Comparison of ENCODE assay signal across 17 cellular contexts in the genomic region with DNA sequence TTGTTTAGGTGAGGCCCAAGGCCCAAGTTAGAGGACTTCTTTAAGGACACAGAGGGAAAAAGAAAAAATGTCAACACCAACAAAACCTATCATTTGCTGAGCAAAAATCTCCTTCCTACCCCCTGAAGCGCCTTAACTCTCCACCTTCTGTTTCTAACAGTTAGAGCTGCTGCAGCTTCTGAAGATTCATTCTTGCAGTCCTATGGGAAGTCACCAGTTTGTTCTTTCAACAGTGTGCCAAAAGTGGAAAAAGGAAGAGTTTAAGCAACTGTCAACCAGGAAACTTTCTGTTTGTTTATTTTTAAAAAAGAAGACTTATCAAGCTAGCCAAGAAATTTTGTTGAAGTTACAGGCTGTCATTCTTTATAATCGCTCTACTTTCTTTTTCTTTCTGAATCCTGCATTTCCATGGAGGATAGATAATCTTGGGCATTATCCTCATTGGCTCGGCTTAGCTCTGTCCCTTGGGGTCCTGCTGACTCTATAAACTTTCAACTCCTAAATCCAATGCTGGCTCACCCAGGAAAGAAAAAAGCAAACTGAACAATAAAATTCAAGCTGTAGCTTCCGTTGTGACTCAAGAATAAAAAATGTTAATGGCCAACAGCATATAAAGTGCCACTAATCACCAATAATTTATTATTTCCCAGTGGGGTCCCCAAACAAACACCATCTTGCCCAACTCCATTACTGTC.
DNase-seq lines count a peak whose midpoint lies in the region; ATAC-seq and TF ChIP-seq lines count a peak whose summit lies in the region.
"Had no signal": no experiment of that assay in that cellular context is flagged by ENCODE, and none has a peak within 500 bp of the region (broad histone marks: within the 10 kb centered on the region; RNA-seq: fewer than 3 reads in every experiment).

No MANE protein-coding gene starts in this region.

- no peak for TF ChIP-seq EP300 in sigmoid colon (IDR thresholded peaks at IDR 0.05)

- H3K4me1 ChIP-seq in left ventricle myocardium inferior = no peaks in the 10 kb centered on the region
- peaks cover 0 to 37% (median 26%) of the 10 kb centered on the region in 4 donors for H3K4me1 ChIP-seq in sigmoid colon
- H3K4me1 ChIP-seq: foreskin keratinocyte had no signal

- H3K4me3 ChIP-seq in SK-N-MC (peak overlapping the region; percentile 62), left ventricle myocardium inferior (no peak overlapping the region), sigmoid colon (no peak overlapping the region)
- H3K4me3 ChIP-seq: upper lobe of left lung had no signal

- H3K27ac ChIP-seq in SK-N-MC (peak overlapping the region; percentile 91), left ventricle myocardium inferior (replicated peaks) (peak overlapping the region; percentile 61), sigmoid colon (peak overlapping the region in 3 of 4 donors; percentile 28 to 50 (median 49))
- H3K27ac ChIP-seq: foreskin keratinocyte had no signal

- TF ChIP-seq CTCF in left ventricle myocardium inferior (IDR thresholded peaks at IDR 0.05; ENCODE audit: borderline replicate concordance) (no peak), sigmoid colon (IDR thresholded peaks at IDR 0.05) (no peak)

- 77 to 78% methylated on average over 4 of the region's 4 CpGs for WGBS in sigmoid colon, 2 donors

- no peak for TF ChIP-seq POLR2A in sigmoid colon (IDR thresholded peaks at IDR 0.05)

- no peaks in the 10 kb centered on the region for H3K9me3 ChIP-seq in SK-N-MC (ENCODE audit: low read depth, low read length)
- H3K9me3 ChIP-seq in left ventricle myocardium inferior (replicated peaks) = no peaks in the 10 kb centered on the region
- no peaks in the 10 kb centered on the region for H3K9me3 ChIP-seq in sigmoid colon
- H3K9me3 ChIP-seq: upper lobe of left lung had no signal

- H3K36me3 ChIP-seq in SK-N-MC (ENCODE audit: insufficient read depth, low read length) (no peaks in the 10 kb centered on the region), left ventricle myocardium inferior (no peaks in the 10 kb centered on the region), sigmoid colon (no peaks in the 10 kb centered on the region)
- H3K36me3 ChIP-seq: upper lobe of left lung had no signal

- no peaks in the 10 kb centered on the region for H3K27me3 ChIP-seq in left ventricle myocardium inferior (ENCODE audit: low read depth)
- H3K27me3 ChIP-seq in sigmoid colon = no peaks in the 10 kb centered on the region
- H3K27me3 ChIP-seq: foreskin keratinocyte, upper lobe of left lung had no signal

- intact Hi-C loops in left ventricle myocardium inferior (cut with micrococcal nuclease) = no loop called here
- intact Hi-C loops in sigmoid colon (cut with DNase I) = loop anchor here (5.0 kb wide), 1 partner anchor 40 kb away; no protein-coding TSS in a partner anchor
- intact Hi-C loops in left colon (cut with DNase I, micrococcal nuclease) = no loop called here

- no peak for ATAC-seq in left colon
- no peak for ATAC-seq in HG02678 (IDR thresholded peaks at IDR 0.05; ENCODE audit: unreplicated experiment)
- ATAC-seq: foreskin keratinocyte had no signal

- DNase-seq in G401 (ENCODE audit: low spot score) (peak; percentile 23), SK-N-MC (ENCODE audit: low read depth, low spot score) (no peak), left ventricle myocardium inferior (no peak), sigmoid colon (no peak), NCI-H2227 (lab: John Stamatoyannopoulos, UW; ENCODE audit: unreplicated experiment) (no peak), left colon (no peak), OCI-M2 (lab: John Stamatoyannopoulos, UW; ENCODE audit: unreplicated experiment) (no peak)
- DNase-seq: activated effector memory CD4-positive, alpha-beta T cell treated with Interleukin-2 at 50 U/mL for 16 hours; C1 segment of cervical spinal cord; cerebellar nuclear complex; foreskin keratinocyte; H7; left cardiac atrium; NCI-H226; retina; upper lobe of left lung had no signal

- in situ Hi-C loops in G401 (cut with HindIII; ENCODE audit: low sequenced_read_pairs) = no loop called here

- peak overlapping the region; percentile 43 for H3K9ac ChIP-seq in SK-N-MC (ENCODE audit: insufficient read length)
